In genomic region chr1:178575611-178576331, GRCh38 we compare ENCODE assay signal across 12 cellular contexts.
A peak's percentile ranks its signal among the peaks of the same experiment; 100 is the strongest.
DNase-seq lines count a peak whose midpoint lies in the region; ATAC-seq and TF ChIP-seq lines count a peak whose summit lies in the region.
"Had no signal": no experiment of that assay in that cellular context is flagged by ENCODE, and none has a peak within 500 bp of the region (broad histone marks: within the 10 kb centered on the region; RNA-seq: fewer than 3 reads in every experiment).

No MANE protein-coding gene starts in this region.

- TF ChIP-seq CTCF in mucosa of descending colon (IDR thresholded peaks at IDR 0.05) (no peak), vagina (IDR thresholded peaks at IDR 0.05) (no peak), thyroid gland (IDR thresholded peaks at IDR 0.05) (no peak)

- H3K36me3 ChIP-seq in mucosa of descending colon (ENCODE audit: low read depth) (no peaks in the 10 kb centered on the region), vagina (no peaks in the 10 kb centered on the region), thyroid gland (no peaks in the 10 kb centered on the region)
- H3K36me3 ChIP-seq: pancreas had no signal

- H3K9me3 ChIP-seq in mucosa of descending colon (no peaks in the 10 kb centered on the region), vagina (no peaks in the 10 kb centered on the region), thyroid gland (no peaks in the 10 kb centered on the region)
- H3K9me3 ChIP-seq: pancreas had no signal

- intact Hi-C loops in mucosa of descending colon (cut with DNase I, micrococcal nuclease) (no loop called here), vagina (cut with DNase I) (no loop called here), thyroid gland (cut with DNase I) (no loop called here)

- no peak for DNase-seq in mucosa of descending colon
- no peak for DNase-seq in HK-2 (ENCODE audit: unreplicated experiment)
- no peak for DNase-seq in vagina (ENCODE audit: extremely low spot score in 2 of 2)
- DNase-seq in thyroid gland: no peak
- DNase-seq: activated naive CD4-positive, alpha-beta T cell treated with anti-CD3 and anti-CD28 coated beads, Interleukin-2, amount 50 U/mL, for 16 hours; NCI-H2029; pancreas; T1000 had no signal

- H3K27me3 ChIP-seq in vagina (no peaks in the 10 kb centered on the region), thyroid gland (no peaks in the 10 kb centered on the region)

- TF ChIP-seq POLR2A in vagina (IDR thresholded peaks at IDR 0.05) (no peak), thyroid gland (IDR thresholded peaks at IDR 0.05) (no peak)

- H3K4me3 ChIP-seq in mucosa of descending colon: no peak overlapping the region
- no peak overlapping the region for H3K4me3 ChIP-seq in vagina
- no peak overlapping the region for H3K4me3 ChIP-seq in thyroid gland (replicated peaks in 1 of 3)
- H3K4me3 ChIP-seq: pancreas had no signal

- peak; percentile 29 for ATAC-seq in GM18909 (IDR thresholded peaks at IDR 0.05; ENCODE audit: poor library complexity, unreplicated experiment)
- peak; percentile 42 for ATAC-seq in HG02884 (IDR thresholded peaks at IDR 0.05; ENCODE audit: unreplicated experiment)
- peak; percentile 78 for ATAC-seq in SK-N-SH treated with all-trans-retinoic acid at 6 μM for 48 hours
- peak; percentile 60 for ATAC-seq in mucosa of descending colon
- no peak for ATAC-seq in HG03520 (IDR thresholded peaks at IDR 0.05; ENCODE audit: unreplicated experiment)

- no peak overlapping the region for H3K27ac ChIP-seq in vagina
- no peak overlapping the region for H3K27ac ChIP-seq in thyroid gland
- H3K27ac ChIP-seq: pancreas had no signal

- WGBS in thyroid gland, 2 donors: 66 to 74% methylated on average over 3 of the region's 3 CpGs

- H3K4me1 ChIP-seq in mucosa of descending colon (ENCODE audit: low read depth) (peaks cover 8% of the 10 kb centered on the region), vagina (no peaks in the 10 kb centered on the region), thyroid gland (peaks cover 16 to 50% of the 10 kb centered on the region in 2 donors)
- H3K4me1 ChIP-seq: pancreas had no signal

TF ChIP-seq in SK-N-SH treated with all-trans-retinoic acid at 6 μM for 48 hours, 23 proteins besides CTCF, POLR2A, EP300 and RAD21:
- TF ChIP-seq ESRRG (CRISPR knock-in tag; IDR thresholded peaks at IDR 0.05) (no peak), CSRNP3 (CRISPR knock-in tag; IDR thresholded peaks at IDR 0.05) (no peak), OSR1 (CRISPR knock-in tag; IDR thresholded peaks at IDR 0.05) (no peak), PPARA (CRISPR knock-in tag; IDR thresholded peaks at IDR 0.05; ENCODE audit: borderline replicate concordance) (no peak), TCF4 (CRISPR knock-in tag; IDR thresholded peaks at IDR 0.05; ENCODE audit: borderline replicate concordance) (no peak)
